20 cellular contexts compared by ENCODE assay signal in the genomic region with DNA sequence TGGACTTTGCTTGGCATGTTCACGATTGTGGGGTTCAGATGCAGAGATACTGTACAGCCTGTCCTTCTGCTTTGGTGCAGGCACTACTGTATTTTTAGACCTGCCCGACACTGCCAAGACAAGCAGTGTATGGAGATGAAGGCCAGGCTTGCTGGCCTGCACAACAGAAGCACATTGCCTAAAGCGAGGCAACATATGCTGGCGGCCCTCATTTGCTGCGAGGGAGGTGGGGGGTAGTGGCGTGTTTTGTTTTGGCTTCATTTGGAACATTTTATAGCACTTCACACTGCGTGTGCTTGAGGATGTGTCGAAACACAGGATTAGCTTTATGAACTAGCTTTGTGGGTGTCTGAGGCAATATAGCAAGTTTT. TPM values are rescaled to one million over a fixed set of nuclear protein-coding genes. Genes with fewer than 3 reads are reported as not detected.
DNase-seq lines count a peak whose midpoint lies in the region; ATAC-seq and TF ChIP-seq lines count a peak whose summit lies in the region.
"Had no signal": no experiment of that assay in that cellular context is flagged by ENCODE, and none has a peak within 500 bp of the region (broad histone marks: within the 10 kb centered on the region; RNA-seq: fewer than 3 reads in every experiment).

No MANE protein-coding gene starts in this region.

- intact Hi-C loops in dorsolateral prefrontal cortex (cut with DNase I), result no loop called here

- no peak overlapping the region for H3K4me2 ChIP-seq in neural progenitor cell
- H3K4me2 ChIP-seq: KMS-11 had no signal

- POLR2A ChIA-PET in GM10248 (lab: Yijun Ruan, JAX), result no interaction called here

- no peaks in the 10 kb centered on the region for H3K9me3 ChIP-seq in neural progenitor cell (ENCODE audit: low read depth)

- H3K27me3 Mint-ChIP-seq in neural progenitor cell (ENCODE audit: insufficient read depth, low read depth), result no peaks in the 10 kb centered on the region
- H3K27me3 Mint-ChIP-seq: activated naive CD8-positive, alpha-beta T cell; activated T-cell treated with anti-CD3 and anti-CD28 coated beads, Interleukin-2, amount 50 U/mL, for 24 hours; stimulated activated memory B cell treated with anti-CD40 and anti-IgM and Interleukin-4, amounts not matched to agents 10 μg/mL and 1 μg/mL and 100 μg/mL, for 72 hours; type B pancreatic cell had no signal

- no peaks in the 10 kb centered on the region for H3K9me3 Mint-ChIP-seq in neural progenitor cell
- H3K9me3 Mint-ChIP-seq: activated T-cell treated with anti-CD3 and anti-CD28 coated beads, Interleukin-2, amount 50 U/mL, for 24 hours; CD8-positive, alpha-beta T cell; stimulated activated memory B cell treated with anti-CD40 and anti-IgM and Interleukin-4, amounts not matched to agents 10 μg/mL and 1 μg/mL and 100 μg/mL, for 72 hours; type B pancreatic cell had no signal

- H3K4me3 Mint-ChIP-seq in neural progenitor cell, result no peak overlapping the region
- H3K4me3 Mint-ChIP-seq: activated naive CD8-positive, alpha-beta T cell; activated T-cell treated with anti-CD3 and anti-CD28 coated beads, Interleukin-2, amount 50 U/mL, for 24 hours; brain; CD8-positive, alpha-beta T cell; stimulated activated memory B cell treated with anti-CD40 and anti-IgM and Interleukin-4, amounts not matched to agents 10 μg/mL and 1 μg/mL and 100 μg/mL, for 72 hours; type B pancreatic cell had no signal

- H2AFZ ChIP-seq in neural progenitor cell (replicated peaks), result no peak overlapping the region
- H2AFZ ChIP-seq: parathyroid adenoma had no signal

- H3K9ac ChIP-seq in neural progenitor cell, result no peak overlapping the region
- H3K9ac ChIP-seq: KMS-11, parathyroid adenoma had no signal

- H3K36me3 Mint-ChIP-seq in neural progenitor cell, result no peaks in the 10 kb centered on the region
- H3K36me3 Mint-ChIP-seq: brain had no signal

- DNase-seq in Ammon's horn (ENCODE audit: low spot score) (peak; percentile 9), NCI-H1694 (lab: John Stamatoyannopoulos, UW) (peak; percentile 52), dorsolateral prefrontal cortex (peak in 9 of 10 donors; percentile 14 to 86 (median 57)), neural progenitor cell (ENCODE audit: low spot score) (no peak), A172 (ENCODE audit: low spot score) (no peak), GM10248 (ENCODE audit: extremely low spot score) (no peak)
- DNase-seq: activated CD4-positive, alpha-beta T cell treated with anti-CD3 and anti-CD28 coated beads, Interleukin-2, amount 50 U/mL, for 48 hours; activated T-cell treated with anti-CD3 and anti-CD28 coated beads, Interleukin-2, amount 50 U/mL, for 24 hours; CD8-positive, alpha-beta T cell; NCI-H187 treated with DMSO at 0.1 percent for 48 hours; SW 1271 had no signal

- H3K27me3 ChIP-seq in dorsolateral prefrontal cortex (no peaks in the 10 kb centered on the region), neural progenitor cell (no peaks in the 10 kb centered on the region)

- no peaks in the 10 kb centered on the region for H4K20me1 ChIP-seq in neural progenitor cell (ENCODE audit: low read depth)

- peaks cover 17% of the 10 kb centered on the region for H3K4me1 Mint-ChIP-seq in neural progenitor cell
- H3K4me1 Mint-ChIP-seq: stimulated activated memory B cell treated with anti-CD40 and anti-IgM and Interleukin-4, amounts not matched to agents 10 μg/mL and 1 μg/mL and 100 μg/mL, for 72 hours had no signal

- TF ChIP-seq CTCF in dorsolateral prefrontal cortex (IDR thresholded peaks at IDR 0.05 in 54 of 56, conservative IDR thresholded peaks at IDR 0.05 in 2 of 56; ENCODE audit: low read depth in 1 of 56, partially characterized antibody in 56 of 56) (no peak), neural progenitor cell (IDR thresholded peaks at IDR 0.05) (no peak), GM10248 (IDR thresholded peaks at IDR 0.05; ENCODE audit: control extremely low read depth, extremely low read depth, low read depth, missing control alignments) (no peak)

- no peak overlapping the region for H3K4me3 ChIP-seq in dorsolateral prefrontal cortex
- H3K4me3 ChIP-seq in neural progenitor cell, result no peak overlapping the region

- H3K27ac ChIP-seq in dorsolateral prefrontal cortex (peak overlapping the region in 1 of 59 donors; percentile 92), neural progenitor cell (no peak overlapping the region)
- H3K27ac ChIP-seq: KMS-11, parathyroid adenoma had no signal

- H3K4me1 ChIP-seq in neural progenitor cell, result peaks cover 23% of the 10 kb centered on the region
- H3K4me1 ChIP-seq: parathyroid adenoma had no signal

- no peaks in the 10 kb centered on the region for H3K79me2 ChIP-seq in neural progenitor cell (ENCODE audit: low read depth)
- H3K79me2 ChIP-seq: parathyroid adenoma had no signal

- no peaks in the 10 kb centered on the region for H3K36me3 ChIP-seq in neural progenitor cell

- H3K27ac Mint-ChIP-seq in neural progenitor cell, result peak overlapping the region; percentile 42
- H3K27ac Mint-ChIP-seq: activated naive CD8-positive, alpha-beta T cell; activated T-cell treated with anti-CD3 and anti-CD28 coated beads, Interleukin-2, amount 50 U/mL, for 24 hours; CD8-positive, alpha-beta T cell; stimulated activated memory B cell treated with anti-CD40 and anti-IgM and Interleukin-4, amounts not matched to agents 10 μg/mL and 1 μg/mL and 100 μg/mL, for 72 hours; type B pancreatic cell had no signal

- ATAC-seq in GM18498 (IDR thresholded peaks at IDR 0.05; ENCODE audit: unreplicated experiment) (no peak), GM18511 (IDR thresholded peaks at IDR 0.05; ENCODE audit: unreplicated experiment) (no peak)
- ATAC-seq: CD8-positive, alpha-beta T cell; Panc1; stimulated activated memory B cell treated with anti-CD40 and anti-IgM and Interleukin-4, amounts not matched to agents 10 μg/mL and 1 μg/mL and 100 μg/mL, for 72 hours had no signal

- H3F3A ChIP-seq in neural progenitor cell (ENCODE audit: low read depth), result peaks cover 10% of the 10 kb centered on the region

- CTCF ChIA-PET in GM10248 (lab: Yijun Ruan, JAX), result interaction anchor here (1.1 to 1.7 kb wide), 3 partner anchors 17 to 315 kb away, joined by 4 to 6 read pairs (median 6); a partner anchor contains a TSS

RNA-seq across cellular contexts. Expression of a gene that starts 27.0 kb away (rescaled TPM):
- total RNA-seq in dorsolateral prefrontal cortex (1 to 10 TPM; 1.0 to 8.6 (median 4.3) TPM), neural progenitor cell (ENCODE audit: low replicate concordance) (4.2 and 4.6 TPM in 2 replicates)
- total RNA-seq in A172 (2014; rRNA removed; shearing (Covaris generic)), result 1.2 and 1.8 TPM in 2 replicates

Comparison
In these comparisons a context has a peak if more than half of its experiments do, and no peak if none do; other contexts are left out.
1. DNase-seq: peak in Ammon's horn (single experiment), NCI-H1694 (single experiment) and dorsolateral prefrontal cortex (9 of 10); none in neural progenitor cell (single experiment), A172 (single experiment) and GM10248 (single experiment).